ENCODE assay signal across 10 cellular contexts in genomic region chr4:1243451-1244080, GRCh38. TPM values are rescaled to one million over a fixed set of nuclear protein-coding genes. Genes with fewer than 3 reads are reported as not detected.
DNase-seq lines count a peak whose midpoint lies in the region; ATAC-seq, FAIRE-seq and TF ChIP-seq lines count a peak whose summit lies in the region.
"Had no signal": no experiment of that assay in that cellular context is flagged by ENCODE, and none has a peak within 500 bp of the region (broad histone marks: within the 10 kb centered on the region; RNA-seq: fewer than 3 reads in every experiment).

No MANE protein-coding gene starts in this region.

- H3K27ac ChIP-seq in BLaER1 treated with 17β-estradiol and CSF1 and Interleukin-3, amounts not matched to agents 10 nM and 100 nM: peak overlapping the region in 9 of 11 experiments; percentile 42 to 98 (median 75); a peak in 18 of 22 replicates
- H3K27ac ChIP-seq in K562 (ENCODE audit: extremely low read depth, low read depth, low read length): no peak overlapping the region

- peaks cover 28 to 57% (median 41%) of the 10 kb centered on the region in 11 experiments for H3K36me3 ChIP-seq in BLaER1 treated with 17β-estradiol and CSF1 and Interleukin-3, amounts not matched to agents 10 nM and 100 nM
- H3K36me3 ChIP-seq in K562 (ENCODE audit: control insufficient read depth, insufficient read depth, low read length): peaks cover 46% of the 10 kb centered on the region

- H3K27me3 Mint-ChIP-seq in naive B cell: no peaks in the 10 kb centered on the region
- H3K27me3 Mint-ChIP-seq: activated B cell treated with CpG ODN at 0.5 μM for 24 hours had no signal

- ATAC-seq in K562 (no peak), naive B cell (ENCODE audit: low read depth in 2 of 2) (no peak), HG03460 (IDR thresholded peaks at IDR 0.05; ENCODE audit: unreplicated experiment) (no peak)

- peak in 1 of 4 experiments; percentile 11 for DNase-seq in K562 (ENCODE audit: extremely low read depth in 1 of 4, low spot score in 3 of 4)
- no peak for DNase-seq in naive B cell
- no peak for DNase-seq in SHP77 treated with DMSO at 0.1 percent for 48 hours (lab: John Stamatoyannopoulos, UW)
- no peak for DNase-seq in activated CD4-positive, alpha-beta T cell treated with anti-CD3 and anti-CD28 coated beads for 1 hour
- DNase-seq in hypothalamus (lab: John Stamatoyannopoulos, UW): no peak
- DNase-seq: activated B cell treated with CpG ODN at 0.5 μM for 24 hours had no signal

- in situ Hi-C loops in K562 (cut with MboI): no loop called here

- H3K9ac ChIP-seq in BLaER1 treated with 17β-estradiol and CSF1 and Interleukin-3, amounts not matched to agents 10 nM and 100 nM: peak overlapping the region in 10 of 11 experiments; percentile 42 to 99 (median 97); a peak in 18 of 22 replicates
- peak overlapping the region in 1 of 2 experiments; percentile 14; a peak in 1 of 4 replicates for H3K9ac ChIP-seq in K562 (ENCODE audit: insufficient read depth in 1 of 2, low read depth in 2 of 2, low read length in 2 of 2)

- no peak for TF ChIP-seq POLR2A in K562 (conservative IDR thresholded peaks at IDR 0.05)

- H3K4me1 Mint-ChIP-seq in naive B cell: peaks cover 35 to 54% (median 51%) of the 10 kb centered on the region in 3 donors

- WGBS in K562 (ENCODE audit: insufficient coverage, low coverage, missing lambda C conversion rate): 91% methylated on average over 12 of the region's 15 CpGs

- no peaks in the 10 kb centered on the region for H3K36me3 Mint-ChIP-seq in naive B cell

- H3K79me2 ChIP-seq in K562 (ENCODE audit: control insufficient read depth, insufficient read depth, low read length): peaks cover 78% of the 10 kb centered on the region

- CTCF ChIA-PET in K562 (lab: Yijun Ruan, JAX; ENCODE audit: low intra/inter-chr PET ratio): no interaction called here

- no peak overlapping the region for H2AFZ ChIP-seq in K562 (ENCODE audit: low read depth, low read length)

- peak overlapping the region in 2 of 10 experiments; percentile 19 to 33; a peak in 2 of 20 replicates for H3K4me3 ChIP-seq in BLaER1 treated with 17β-estradiol and CSF1 and Interleukin-3, amounts not matched to agents 10 nM and 100 nM
- H3K4me3 ChIP-seq in K562: no peak overlapping the region
- H3K4me3 ChIP-seq: lung had no signal

- H3K4me3 Mint-ChIP-seq in naive B cell: peak overlapping the region in 2 of 8 donors; percentile 4 to 57
- H3K4me3 Mint-ChIP-seq: activated B cell treated with CpG ODN at 0.5 μM for 24 hours had no signal

- H4K20me1 ChIP-seq in BLaER1 treated with 17β-estradiol and CSF1 and Interleukin-3, amounts not matched to agents 10 nM and 100 nM: peaks cover 86 to 97% (median 89%) of the 10 kb centered on the region in 11 experiments
- H4K20me1 ChIP-seq in K562 (replicated peaks; ENCODE audit: control insufficient read depth, insufficient read depth, low read length): no peaks in the 10 kb centered on the region; the same call in 1 of the 2 replicates

- intact Hi-C loops in K562 (cut with micrococcal nuclease): no loop called here

- peak; percentile 42 for TF ChIP-seq CTCF in GM12874 (IDR thresholded peaks at IDR 0.05; ENCODE audit: insufficient read depth, low read depth, low read length)
- no peak for TF ChIP-seq CTCF in K562 (IDR thresholded peaks at IDR 0.05 in 2 of 3, conservative IDR thresholded peaks at IDR 0.05 in 1 of 3; ENCODE audit: insufficient read depth in 2 of 3, low read depth in 1 of 3, low read length in 3 of 3)

- H3K9me3 Mint-ChIP-seq in naive B cell: no peaks in the 10 kb centered on the region
- H3K9me3 Mint-ChIP-seq: activated B cell treated with CpG ODN at 0.5 μM for 24 hours had no signal

- H3K4me2 ChIP-seq in BLaER1 treated with 17β-estradiol and CSF1 and Interleukin-3, amounts not matched to agents 10 nM and 100 nM: peak overlapping the region; percentile 90 to 100 (median 100)
- H3K4me2 ChIP-seq in K562 (ENCODE audit: insufficient read depth, low read length): no peak overlapping the region

- no peak for FAIRE-seq in K562 (lab: Jason Lieb, UNC)

- no peaks in the 10 kb centered on the region for H3K9me3 ChIP-seq in BLaER1 treated with 17β-estradiol and CSF1 and Interleukin-3, amounts not matched to agents 10 nM and 100 nM (replicated peaks in 1 of 11)
- H3K9me3 ChIP-seq in K562 (replicated peaks; ENCODE audit: control insufficient read depth, insufficient read depth, low read depth, low read length): no peaks in the 10 kb centered on the region

- H3K4me1 ChIP-seq in BLaER1 treated with 17β-estradiol and CSF1 and Interleukin-3, amounts not matched to agents 10 nM and 100 nM: peaks cover 44 to 58% (median 54%) of the 10 kb centered on the region in 10 experiments
- peaks cover 0 to 74% of the 10 kb centered on the region in 2 experiments; a peak in 3 of 5 replicates for H3K4me1 ChIP-seq in K562 (replicated peaks in 1 of 2; ENCODE audit: control insufficient read depth in 2 of 2, insufficient read depth in 2 of 2, low read length in 2 of 2)

- H3K9me1 ChIP-seq in K562 (ENCODE audit: control insufficient read depth, insufficient read depth, low read length): peaks cover 14% of the 10 kb centered on the region

- no peak for TF ChIP-seq EP300 in K562 (IDR thresholded peaks at IDR 0.05; ENCODE audit: low read length)

- no peak for TF ChIP-seq RAD21 in K562 (CRISPR knock-in tag; conservative IDR thresholded peaks at IDR 0.05 in 1 of 2, IDR thresholded peaks at IDR 0.05 in 1 of 2)

- peak overlapping the region in 4 of 6 donors; percentile 76 to 89 (median 86) for H3K27ac Mint-ChIP-seq in naive B cell
- H3K27ac Mint-ChIP-seq: activated B cell treated with CpG ODN at 0.5 μM for 24 hours had no signal

- no peaks in the 10 kb centered on the region for H3K27me3 ChIP-seq in BLaER1 treated with 17β-estradiol and CSF1 and Interleukin-3, amounts not matched to agents 10 nM and 100 nM
- H3K27me3 ChIP-seq in K562 (ENCODE audit: control insufficient read depth in 2 of 2, insufficient read depth in 2 of 2, low read length in 2 of 2): no peaks in the 10 kb centered on the region

- POLR2A ChIA-PET in K562 (lab: Yijun Ruan, JAX): interaction anchor here (1.4 kb wide), 1 partner anchor 9 kb away, joined by 5 read pairs; no protein-coding TSS in a partner anchor

- BruUV-seq in K562 (replicated peaks; lab: Mats Ljungman, UMichigan): no TSS peak

TF ChIP-seq in K562, 482 proteins besides CTCF, POLR2A, EP300 and RAD21:
- no peak for TF ChIP-seq CEBPB (tag; IDR thresholded peaks at IDR 0.05)
- peak; percentile 35 for TF ChIP-seq POLR2G (IDR thresholded peaks at IDR 0.05; ENCODE audit: low read depth, low read length)

RNA-seq across cellular contexts. Expression of gene CTBP1, which starts 5.4 kb away (rescaled TPM):
- total RNA-seq in K562 (2011; cell fraction: chromatin; rRNA removed; ENCODE audit: low replicate concordance): 63.5 and 142 TPM in 2 replicates
- 94.5 and 102 TPM in 2 replicates for total RNA-seq in K562 (2011; cell fraction: nucleolus; rRNA removed)
- total RNA-seq in K562 (2011; cell fraction: nucleoplasm; rRNA removed): 48.0 and 62.1 TPM in 2 replicates
- total RNA-seq in K562 (2014; rRNA removed) (162 and 230 TPM in 2 replicates), K562 (2014; rRNA removed; fragmentation: Illumina TruSeq; extraction: Trizol) (27.2 and 30.4 TPM in 2 replicates), K562 (2015; rRNA removed; fragmentation: Illumina TruSeq; extraction: Trizol) (67.9 and 70.4 TPM in 2 replicates), K562 (2021) (134 and 148 TPM in 2 replicates)
- polyA plus RNA-seq in K562 (2011; rRNA removed) (68.2 and 72.3 TPM in 2 replicates), K562 (2014; fragmentation: Illumina TruSeq; extraction: Trizol) (64.0 and 116 TPM in 2 replicates), K562 (2014; fragmentation: Nextera tagmentation; extraction: Ambion mirVana) (10 to 100 TPM; 14.5 to 20.0 TPM), K562 (2014; rRNA removed) (111 and 118 TPM in 2 replicates), naive B cell (ENCODE audit: low read depth in 6 of 6) (10 to 100 TPM; 46.4 to 98.8 (median 79.8) TPM)
- 113 and 437 TPM in 2 replicates for polyA plus RNA-seq in K562 (2011; cell fraction: cytosol; rRNA removed)
- polyA plus RNA-seq in K562 (2011; cell fraction: nucleus; rRNA removed): 168 and 330 TPM in 2 replicates
- polyA plus RNA-seq in K562 (2012): 113 and 126 TPM in 2 replicates
- polyA minus RNA-seq in K562 (2011; rRNA and poly(A)+ RNA removed): 33.8 and 54.2 TPM in 2 replicates
- polyA minus RNA-seq in K562 (2011; cell fraction: cytosol; rRNA and poly(A)+ RNA removed): 135 and 154 TPM in 2 replicates
- polyA minus RNA-seq in K562 (2011; cell fraction: nucleus; rRNA and poly(A)+ RNA removed): 39.7 and 56.8 TPM in 2 replicates

RNA-seq across cellular contexts. Expression of gene MAEA, which starts 46.1 kb away (rescaled TPM):
- 97.9 and 170 TPM in 2 replicates for total RNA-seq in K562 (2011; cell fraction: chromatin; rRNA removed; ENCODE audit: low replicate concordance)
- total RNA-seq in K562 (2011; cell fraction: nucleolus; rRNA removed): 114 and 125 TPM in 2 replicates
- total RNA-seq in K562 (2011; cell fraction: nucleoplasm; rRNA removed): 91.9 and 96.7 TPM in 2 replicates
- total RNA-seq in K562 (2014; rRNA removed) (63.2 and 104 TPM in 2 replicates), K562 (2014; rRNA removed; fragmentation: Illumina TruSeq; extraction: Trizol) (18.7 and 20.5 TPM in 2 replicates), K562 (2015; rRNA removed; fragmentation: Illumina TruSeq; extraction: Trizol) (45.0 and 48.7 TPM in 2 replicates), K562 (2021) (84.4 and 86.5 TPM in 2 replicates)
- polyA plus RNA-seq in K562 (2011; rRNA removed) (59.3 and 60.8 TPM in 2 replicates), K562 (2014; fragmentation: Illumina TruSeq; extraction: Trizol) (34.3 and 57.0 TPM in 2 replicates), K562 (2014; fragmentation: Nextera tagmentation; extraction: Ambion mirVana) (1 to 10 TPM; 2.1 to 4.7 TPM), K562 (2014; rRNA removed) (72.5 and 74.7 TPM in 2 replicates), naive B cell (ENCODE audit: low read depth in 6 of 6) (10 to 100 TPM; 45.7 to 72.6 (median 57.1) TPM)
- polyA plus RNA-seq in K562 (2011; cell fraction: cytosol; rRNA removed): 74.2 and 137 TPM in 2 replicates
- 133 and 220 TPM in 2 replicates for polyA plus RNA-seq in K562 (2011; cell fraction: nucleus; rRNA removed)
- 70.1 and 73.0 TPM in 2 replicates for polyA plus RNA-seq in K562 (2012)
- 25.7 and 39.9 TPM in 2 replicates for polyA minus RNA-seq in K562 (2011; rRNA and poly(A)+ RNA removed)
- polyA minus RNA-seq in K562 (2011; cell fraction: cytosol; rRNA and poly(A)+ RNA removed): 62.0 and 64.6 TPM in 2 replicates
- polyA minus RNA-seq in K562 (2011; cell fraction: nucleus; rRNA and poly(A)+ RNA removed): 51.3 and 58.3 TPM in 2 replicates
